ENCODE assay signal across 8 cellular contexts in the genomic region with DNA sequence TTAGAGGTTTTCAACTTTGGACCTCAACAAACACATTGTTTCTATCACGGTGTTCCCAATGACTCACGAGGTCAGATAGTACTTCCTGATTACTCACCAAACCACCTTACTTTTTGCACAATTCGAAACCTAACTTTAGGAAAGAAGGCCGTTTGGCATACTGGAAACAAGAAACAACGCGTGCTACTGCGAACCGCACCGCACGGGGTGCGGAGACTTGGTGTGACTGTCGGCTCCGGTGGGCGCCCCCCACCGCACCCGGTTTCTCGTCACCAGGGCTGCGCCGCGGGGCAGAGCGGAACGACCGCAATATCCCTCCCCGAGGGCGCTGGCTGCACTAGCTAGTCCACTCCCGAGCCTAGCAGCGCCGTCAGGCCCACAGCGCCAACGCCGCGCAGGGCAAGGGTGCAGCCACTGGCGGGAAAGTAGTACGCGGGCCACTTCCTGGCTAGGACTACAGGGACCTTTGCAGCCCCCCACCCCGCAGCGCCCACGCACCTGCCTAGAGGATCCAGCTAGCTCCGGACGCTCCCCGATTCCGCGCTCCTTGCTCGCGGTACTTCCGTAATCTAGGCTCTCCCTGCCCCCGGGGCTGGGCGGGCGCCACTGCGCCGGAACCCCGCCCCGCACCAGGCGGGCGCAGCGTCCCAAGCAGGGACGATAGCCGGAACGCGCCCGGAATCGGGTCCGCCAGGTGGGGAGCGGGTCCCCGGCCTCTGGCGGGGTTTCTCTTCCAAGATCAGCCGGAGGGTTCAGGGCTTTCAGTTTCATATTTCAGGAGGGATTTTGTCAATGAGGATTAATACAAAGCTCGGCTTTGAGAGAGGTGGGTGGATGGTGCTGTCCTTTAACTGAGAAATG. TPM values are rescaled to one million over a fixed set of nuclear protein-coding genes. Genes with fewer than 3 reads are reported as not detected.
DNase-seq lines count a peak whose midpoint lies in the region; ATAC-seq, FAIRE-seq and TF ChIP-seq lines count a peak whose summit lies in the region.

A gene (minus strand): TSS at position 571 of the 861 bp plus-strand sequence. CDS start 9,002 bp downstream, outside the sequence.

- H3K4me1 Mint-ChIP-seq in activated naive CD8-positive, alpha-beta T cell (ENCODE audit: low read depth) = peaks cover 35% of the 10 kb centered on the region

- peak within 1 kb of the TSS; percentile 96 to 98 (median 97) for H3K27ac ChIP-seq in pancreas
- peak within 1 kb of the TSS; percentile 68 to 96 (median 88) for H3K27ac ChIP-seq in tibial nerve

- H3K9ac ChIP-seq in Loucy (ENCODE audit: low read depth, low read length, poor library complexity, severe bottlenecking) = peak within 1 kb of the TSS; percentile 86

- peak in 1 of 2 donors; percentile 55 for TF ChIP-seq POLR2A in tibial nerve (IDR thresholded peaks at IDR 0.05)

- H3K4me3 ChIP-seq in GM06990 (replicated peaks; ENCODE audit: low read depth, low read length) = peak within 1 kb of the TSS; percentile 98
- peak within 1 kb of the TSS; percentile 86 for H3K4me3 ChIP-seq in H7 (ENCODE audit: insufficient read depth, low read depth, low read length)
- peak within 1 kb of the TSS; percentile 85 for H3K4me3 ChIP-seq in Loucy (ENCODE audit: low read length, poor library complexity, severe bottlenecking)
- peak within 1 kb of the TSS; percentile 70 to 96 (median 84) for H3K4me3 ChIP-seq in pancreas
- H3K4me3 ChIP-seq in tibial nerve = peak within 1 kb of the TSS; percentile 53 to 96 (median 78)

- H3K27ac Mint-ChIP-seq in activated naive CD8-positive, alpha-beta T cell = peak within 1 kb of the TSS; percentile 93

- no peaks in the 10 kb centered on the region for H3K9me3 Mint-ChIP-seq in activated naive CD8-positive, alpha-beta T cell (ENCODE audit: low read depth)

- H4K20me1 ChIP-seq in Loucy (ENCODE audit: insufficient read depth, low read length, poor library complexity, severe bottlenecking) = peaks cover 26% of the 10 kb centered on the region

- intact Hi-C loops in head of caudate nucleus (cut with DNase I) (no loop called here), pancreas (cut with DNase I) (no loop called here)

- TF ChIP-seq EP300 in tibial nerve (IDR thresholded peaks at IDR 0.05) = peak; percentile 11 to 85

- H3K4me3 Mint-ChIP-seq in activated naive CD8-positive, alpha-beta T cell = peak within 1 kb of the TSS; percentile 92

- H3K9me3 ChIP-seq in Loucy (ENCODE audit: insufficient read depth, low read depth, low read length) (no peaks in the 10 kb centered on the region), pancreas (no peaks in the 10 kb centered on the region), tibial nerve (no peaks in the 10 kb centered on the region)

- WGBS in pancreas, 2 donors = 0% methylated on average over 67 to 68 of the region's 68 CpGs
- WGBS in tibial nerve, 2 donors = 0 to 1% methylated on average over 46 to 48 of the region's 68 CpGs

- no peaks in the 10 kb centered on the region for H3K27me3 Mint-ChIP-seq in activated naive CD8-positive, alpha-beta T cell

- H3K4me2 ChIP-seq in Loucy (ENCODE audit: low read depth, low read length, poor library complexity, severe bottlenecking) = peak within 1 kb of the TSS; percentile 86

- FAIRE-seq in pancreas (lab: Jason Lieb, UNC) = no peak

- TF ChIP-seq CTCF in GM06990 (IDR thresholded peaks at IDR 0.05; ENCODE audit: insufficient read depth, low read length, poor library complexity, severe bottlenecking) (no peak), Loucy (conservative IDR thresholded peaks at IDR 0.05; ENCODE audit: low read length) (no peak), pancreas (IDR thresholded peaks at IDR 0.05) (no peak), tibial nerve (IDR thresholded peaks at IDR 0.05) (peak in 2 of 5 experiments; percentile 10 to 32)

- H3K36me3 ChIP-seq in GM06990 (ENCODE audit: control insufficient read depth, insufficient read depth, low read length) (no peaks in the 10 kb centered on the region), H7 (replicated peaks; ENCODE audit: control insufficient read depth, insufficient read depth, low read length) (no peaks in the 10 kb centered on the region), Loucy (ENCODE audit: insufficient read depth, low read length) (no peaks in the 10 kb centered on the region), pancreas (peaks cover 0 to 4% (median 0%) of the 10 kb centered on the region in 3 donors), tibial nerve (peaks cover 0 to under 1% (median 0%) of the 10 kb centered on the region in 3 donors)

- H3K27me3 ChIP-seq in GM06990 (replicated peaks; ENCODE audit: control insufficient read depth, insufficient read depth, low read length) (no peaks in the 10 kb centered on the region), H7 (ENCODE audit: control insufficient read depth, insufficient read depth, low read length) (no peaks in the 10 kb centered on the region), Loucy (ENCODE audit: insufficient read depth, low read length, poor library complexity, severe bottlenecking) (no peaks in the 10 kb centered on the region), pancreas (no peaks in the 10 kb centered on the region), tibial nerve (no peaks in the 10 kb centered on the region)

- no peaks in the 10 kb centered on the region for H3K9me2 ChIP-seq in Loucy (replicated peaks; ENCODE audit: low read depth, low read length)

- peaks cover 2% of the 10 kb centered on the region for H3K36me3 Mint-ChIP-seq in activated naive CD8-positive, alpha-beta T cell

- peak; percentile 96 to 98 (median 97) for ATAC-seq in pancreas

- peaks cover 22% of the 10 kb centered on the region for H3K4me1 ChIP-seq in Loucy (ENCODE audit: insufficient read depth, low read length, poor library complexity, severe bottlenecking)
- peaks cover 0 to 11% (median 5%) of the 10 kb centered on the region in 3 donors for H3K4me1 ChIP-seq in pancreas
- peaks cover 0 to 34% (median 0%) of the 10 kb centered on the region in 4 donors for H3K4me1 ChIP-seq in tibial nerve

- DNase-seq in GM06990 (ENCODE audit: extremely low read depth, insufficient read length) (peak; percentile 89), H7 (peak; percentile 93), SKM-1 treated with dmso at 0.1 percent for 144 hours (lab: John Stamatoyannopoulos, UW; ENCODE audit: unreplicated experiment) (peak; percentile 83), head of caudate nucleus (peak; percentile 36 to 84 (median 68)), pancreas (peak; percentile 71 to 89 (median 80)), tibial nerve (ENCODE audit: low spot score in 2 of 2) (peak; percentile 42 to 63)

- H3K79me2 ChIP-seq in Loucy (ENCODE audit: insufficient read depth, low read length) = peaks cover 52% of the 10 kb centered on the region

- H2AFZ ChIP-seq in Loucy (ENCODE audit: low read length) = peak within 1 kb of the TSS; percentile 99

- H3F3A ChIP-seq in Loucy (ENCODE audit: low read depth) = no peaks in the 10 kb centered on the region

RNA-seq across cellular contexts. Expression of the gene that starts here (rescaled TPM):
- total RNA-seq in H7 (2014; rRNA removed; shearing (Covaris generic)) = 28.7 and 29.2 TPM in 2 replicates
- total RNA-seq in pancreas (10 to 100 TPM; 14.1 to 33.4 (median 16.9) TPM), tibial nerve (10 to 100 TPM; 44.4 to 51.0 (median 46.8) TPM)
- 1 to 10 TPM; 7.9 to 9.1 TPM for polyA plus RNA-seq in pancreas

Comparison
In these comparisons a context has a peak if more than half of its experiments do, and no peak if none do; other contexts are left out.
1. Peak in every context shown above with its lines: DNase-seq, ATAC-seq, H3K4me3 ChIP-seq and H3K27ac ChIP-seq.